Comparison of ENCODE assay signal across 27 cellular contexts in genomic region chr2:12073217-12073852, GRCh38.
A peak's percentile ranks its signal among the peaks of the same experiment; 100 is the strongest.
DNase-seq lines count a peak whose midpoint lies in the region; ATAC-seq and TF ChIP-seq lines count a peak whose summit lies in the region.
"Had no signal": no experiment of that assay in that cellular context is flagged by ENCODE, and none has a peak within 500 bp of the region (broad histone marks: within the 10 kb centered on the region; RNA-seq: fewer than 3 reads in every experiment).

No MANE protein-coding gene starts in this region.

- H3K4me1 Mint-ChIP-seq in central memory CD8-positive, alpha-beta T cell = peaks cover 22% of the 10 kb centered on the region
- peaks cover 38 to 43% of the 10 kb centered on the region in 2 donors for H3K4me1 Mint-ChIP-seq in natural killer cell treated with Interleukin-12 subunit alpha and Interleukin-12 subunit beta and Interleukin-15 and Interleukin-18, amount 100 ng/mL, for 72 hours (ENCODE audit: low read depth in 2 of 2)

- no peak overlapping the region for H2AFZ ChIP-seq in SK-N-SH (ENCODE audit: low read depth)
- H2AFZ ChIP-seq in Loucy (ENCODE audit: low read length) = 0 out of 2 replicates have a peak overlapping the region, but pooled peaks have one; percentile 7
- H2AFZ ChIP-seq: GM23248, PC-9 had no signal

- H3K4me1 ChIP-seq in SK-N-SH (ENCODE audit: control insufficient read depth in 1 of 2, insufficient read depth in 2 of 2, low read depth in 1 of 2, low read length in 1 of 2) = peaks cover 21 to 26% of the 10 kb centered on the region in 2 experiments
- H3K4me1 ChIP-seq in Loucy (ENCODE audit: insufficient read depth, low read length, poor library complexity, severe bottlenecking) = peaks cover 63% of the 10 kb centered on the region

- H3K27me3 ChIP-seq in SK-N-SH (ENCODE audit: insufficient read depth) (no peaks in the 10 kb centered on the region), Loucy (ENCODE audit: insufficient read depth, low read length, poor library complexity, severe bottlenecking) (no peaks in the 10 kb centered on the region)
- H3K27me3 ChIP-seq: SJSA1 had no signal

- ATAC-seq in SK-N-SH treated with all-trans-retinoic acid at 6 μM for 48 hours (no peak), HG03159 (IDR thresholded peaks at IDR 0.05; ENCODE audit: unreplicated experiment) (no peak)
- ATAC-seq in central memory CD8-positive, alpha-beta T cell (replicated peaks; ENCODE audit: extremely low read depth, poor library complexity, severe bottlenecking) = peak; percentile 49
- peak; percentile 57 to 60 for ATAC-seq in natural killer cell treated with Interleukin-12 subunit alpha and Interleukin-12 subunit beta and Interleukin-15 and Interleukin-18, amount 100 ng/mL, for 72 hours
- ATAC-seq: Right ventricle myocardium inferior had no signal

- 82% methylated on average over 6 of the region's 6 CpGs for WGBS in SK-N-SH (ENCODE audit: low lambda C conversion rate)

- H3K9ac ChIP-seq in SK-N-SH (no peak overlapping the region), Loucy (ENCODE audit: low read depth, low read length, poor library complexity, severe bottlenecking) (peak overlapping the region; percentile 33)
- H3K9ac ChIP-seq: GM23248 had no signal

- in situ Hi-C loops in GM13976 (cut with MboI; ENCODE audit: low sequenced_read_pairs, unreplicated experiment) = no loop called here

- H3K27ac Mint-ChIP-seq in central memory CD8-positive, alpha-beta T cell (ENCODE audit: low read depth) = peak overlapping the region; percentile 24
- H3K27ac Mint-ChIP-seq in natural killer cell treated with Interleukin-12 subunit alpha and Interleukin-12 subunit beta and Interleukin-15 and Interleukin-18, amount 100 ng/mL, for 72 hours = peak overlapping the region; percentile 48 to 68

- H3K4me2 ChIP-seq in SK-N-SH = no peak overlapping the region
- peak overlapping the region; percentile 62 for H3K4me2 ChIP-seq in Loucy (ENCODE audit: low read depth, low read length, poor library complexity, severe bottlenecking)
- H3K4me2 ChIP-seq: PC-9 had no signal

- POLR2A ChIA-PET in SK-N-SH (lab: Yijun Ruan, JAX) = interaction anchor here (0.6 kb wide), 1 partner anchor 16 kb away, joined by 3 read pairs; no protein-coding TSS in a partner anchor

- TF ChIP-seq RAD21 in SK-N-SH (IDR thresholded peaks at IDR 0.05; ENCODE audit: low read length) = no peak

- no peaks in the 10 kb centered on the region for H3K36me3 Mint-ChIP-seq in central memory CD8-positive, alpha-beta T cell (ENCODE audit: insufficient read depth)
- H3K36me3 Mint-ChIP-seq in natural killer cell treated with Interleukin-12 subunit alpha and Interleukin-12 subunit beta and Interleukin-15 and Interleukin-18, amount 100 ng/mL, for 72 hours = peaks cover 6% of the 10 kb centered on the region
- H3K36me3 Mint-ChIP-seq: IgD-negative memory B cell had no signal

- no peaks in the 10 kb centered on the region for H3K27me3 Mint-ChIP-seq in central memory CD8-positive, alpha-beta T cell
- peaks cover 10 to 17% of the 10 kb centered on the region in 2 donors for H3K27me3 Mint-ChIP-seq in natural killer cell treated with Interleukin-12 subunit alpha and Interleukin-12 subunit beta and Interleukin-15 and Interleukin-18, amount 100 ng/mL, for 72 hours

- CTCF ChIA-PET in SK-N-SH (lab: Yijun Ruan, JAX) = interaction anchor here (0.7 to 2.2 kb wide), 4 partner anchors 17 to 644 kb away, joined by 3 to 8 read pairs (median 4); partner anchors contain the start of gene TRIB2

- no peak overlapping the region for H3K4me3 Mint-ChIP-seq in central memory CD8-positive, alpha-beta T cell
- peak overlapping the region; percentile 50 for H3K4me3 Mint-ChIP-seq in natural killer cell treated with Interleukin-12 subunit alpha and Interleukin-12 subunit beta and Interleukin-15 and Interleukin-18, amount 100 ng/mL, for 72 hours
- H3K4me3 Mint-ChIP-seq: IgD-negative memory B cell had no signal

- H3K79me2 ChIP-seq in SK-N-SH (ENCODE audit: insufficient read depth) = no peaks in the 10 kb centered on the region
- H3K79me2 ChIP-seq in Loucy (ENCODE audit: insufficient read depth, low read length) = no peaks in the 10 kb centered on the region

- H3K9me3 ChIP-seq in SK-N-SH = no peaks in the 10 kb centered on the region
- no peaks in the 10 kb centered on the region for H3K9me3 ChIP-seq in Loucy (ENCODE audit: insufficient read depth, low read depth, low read length)
- H3K9me3 ChIP-seq: SJSA1 had no signal

- H3K4me3 ChIP-seq in SK-N-SH (ENCODE audit: low read depth in 2 of 2, low read length in 1 of 2) (no peak overlapping the region), Loucy (ENCODE audit: low read length, poor library complexity, severe bottlenecking) (peak overlapping the region; percentile 36)
- H3K4me3 ChIP-seq: GM23248, PC-9, SJSA1 had no signal

- H3K9me2 ChIP-seq in SK-N-SH (no peaks in the 10 kb centered on the region), Loucy (replicated peaks; ENCODE audit: low read depth, low read length) (no peaks in the 10 kb centered on the region)

- H3K36me3 ChIP-seq in SK-N-SH (replicated peaks in 1 of 2; ENCODE audit: control insufficient read depth in 1 of 2, insufficient read depth in 2 of 2, low read length in 1 of 2) = no peaks in the 10 kb centered on the region
- H3K36me3 ChIP-seq in Loucy (ENCODE audit: insufficient read depth, low read length) = no peaks in the 10 kb centered on the region
- H3K36me3 ChIP-seq: SJSA1 had no signal

- H3F3A ChIP-seq in SK-N-SH (replicated peaks; ENCODE audit: insufficient read depth) (peaks cover 17% of the 10 kb centered on the region), Loucy (ENCODE audit: low read depth) (peaks cover 9% of the 10 kb centered on the region; the same call in 1 of the 2 replicates)

- no peaks in the 10 kb centered on the region for H3K9me3 Mint-ChIP-seq in central memory CD8-positive, alpha-beta T cell
- no peaks in the 10 kb centered on the region for H3K9me3 Mint-ChIP-seq in natural killer cell treated with Interleukin-12 subunit alpha and Interleukin-12 subunit beta and Interleukin-15 and Interleukin-18, amount 100 ng/mL, for 72 hours
- H3K9me3 Mint-ChIP-seq: IgD-negative memory B cell had no signal

- no peak overlapping the region for H3K27ac ChIP-seq in SK-N-SH (ENCODE audit: low read depth in 2 of 2, low read length in 1 of 2)
- H3K27ac ChIP-seq: 22Rv1, GM23248, PC-9, SJSA1 had no signal

- H4K20me1 ChIP-seq in SK-N-SH (ENCODE audit: insufficient read depth) (no peaks in the 10 kb centered on the region), Loucy (ENCODE audit: insufficient read depth, low read length, poor library complexity, severe bottlenecking) (no peaks in the 10 kb centered on the region)

- DNase-seq in SK-N-SH (peak; percentile 34), GM13976 (ENCODE audit: low spot score) (no peak), NCI-H2029 (lab: John Stamatoyannopoulos, UW) (no peak)
- DNase-seq in central memory CD8-positive, alpha-beta T cell (ENCODE audit: low spot score in 2 of 2) = no peak
- no peak for DNase-seq in natural killer cell treated with Interleukin-12 subunit alpha and Interleukin-12 subunit beta and Interleukin-15 and Interleukin-18, amount 100 ng/mL, for 72 hours (ENCODE audit: low spot score)
- DNase-seq: ACHN; Calu3; DMS153; DND-41; GM23248; H7; Kasumi-1; NCI-H1105 treated with DMSO at 0.1 percent for 48 hours; NCI-H146; NCI-H1930; NCI-H446; NCI-H524 treated with DMSO at 0.1 percent for 48 hours; NCI-H774; NK-92 treated with Interleukin-12 subunit alpha and Interleukin-12 subunit beta, amount 100 ng/mL, for 24 hours; PC-9 had no signal

- TF ChIP-seq EP300 in SK-N-SH (IDR thresholded peaks at IDR 0.05; ENCODE audit: borderline replicate concordance in 1 of 2, low read depth in 1 of 2, low read length in 1 of 2) = no peak

- TF ChIP-seq CTCF in SK-N-SH (IDR thresholded peaks at IDR 0.05) (no peak), Loucy (conservative IDR thresholded peaks at IDR 0.05; ENCODE audit: low read length) (no peak), GM13976 (IDR thresholded peaks at IDR 0.05; ENCODE audit: borderline replicate concordance, control extremely low read depth, extremely low read depth, insufficient read depth, missing control alignments) (no peak)

TF ChIP-seq in SK-N-SH, 30 proteins besides CTCF, POLR2A, EP300 and RAD21:
- TF ChIP-seq MEF2A (IDR thresholded peaks at IDR 0.05; ENCODE audit: borderline replicate concordance, low read depth) = no peak
- 0 out of 2 replicates have a peak, but pooled peaks have one; percentile 4 for TF ChIP-seq TCF12 (IDR thresholded peaks at IDR 0.05)
- TF ChIP-seq FOSL2 (IDR thresholded peaks at IDR 0.05; ENCODE audit: borderline replicate concordance, low read depth) = no peak
- TF ChIP-seq USF1 (IDR thresholded peaks at IDR 0.05; ENCODE audit: borderline replicate concordance, low read depth) = no peak
- no peak for TF ChIP-seq TAF1 (IDR thresholded peaks at IDR 0.05; ENCODE audit: borderline replicate concordance, low read depth, low read length)

TF ChIP-seq in SK-N-SH treated with all-trans-retinoic acid at 6 μM for 48 hours, 23 proteins besides CTCF, POLR2A, EP300 and RAD21 (continues in another document):
- TF ChIP-seq ISL1 (CRISPR knock-in tag; IDR thresholded peaks at IDR 0.05) = no peak
- TF ChIP-seq SNAI2 (CRISPR knock-in tag; IDR thresholded peaks at IDR 0.05) = no peak
- no peak for TF ChIP-seq CSRNP3 (CRISPR knock-in tag; IDR thresholded peaks at IDR 0.05)
- TF ChIP-seq PPARA (CRISPR knock-in tag; IDR thresholded peaks at IDR 0.05; ENCODE audit: borderline replicate concordance) = no peak
- TF ChIP-seq CSDC2 (CRISPR knock-in tag; IDR thresholded peaks at IDR 0.05) = no peak
- TF ChIP-seq OSR1 (CRISPR knock-in tag; IDR thresholded peaks at IDR 0.05) = no peak

Comparison
In these comparisons a context has a peak if more than half of its experiments do, and no peak if none do; other contexts are left out.
1. ATAC-seq: peak in central memory CD8-positive, alpha-beta T cell (single experiment) and natural killer cell treated with Interleukin-12 subunit alpha and Interleukin-12 subunit beta and Interleukin-15 and Interleukin-18, amount 100 ng/mL, for 72 hours (2 of 2); none in SK-N-SH treated with all-trans-retinoic acid at 6 μM for 48 hours (single experiment) and HG03159 (single experiment).